Comparison of ENCODE assay signal across 17 cellular contexts in the genomic region with DNA sequence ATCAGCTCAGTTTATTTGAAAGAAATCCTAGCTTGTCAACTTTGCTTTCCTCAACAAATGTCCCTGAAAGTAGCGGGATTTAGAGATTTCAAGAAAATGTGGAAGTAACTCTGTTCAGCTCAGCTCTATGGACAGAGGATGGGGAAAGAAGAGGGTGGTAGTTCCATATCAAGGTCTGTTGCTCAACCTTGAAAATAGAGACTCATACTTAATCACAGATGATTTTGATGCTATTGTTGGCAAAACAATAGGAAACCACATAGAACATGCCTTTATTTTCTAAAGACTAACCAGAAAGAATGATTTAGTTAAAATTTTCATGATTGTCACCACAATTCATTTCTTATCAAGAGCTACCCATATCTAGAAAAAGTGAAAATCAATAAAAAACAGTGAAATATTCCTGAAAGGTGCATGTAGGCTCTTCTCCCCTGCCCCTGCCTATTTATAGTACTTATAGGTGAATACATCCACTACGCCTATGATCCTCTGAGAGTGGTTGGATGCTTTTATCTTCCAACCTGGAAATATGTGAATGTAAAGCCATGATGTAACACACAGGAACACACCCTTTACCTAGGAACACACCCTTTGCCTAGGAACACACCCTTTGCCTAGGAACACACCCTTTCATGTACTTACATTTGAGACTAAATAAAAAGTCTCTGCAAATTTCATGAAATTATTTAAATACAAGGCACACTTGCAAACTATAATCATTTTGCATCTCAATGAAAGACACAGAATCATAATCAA.
A peak's percentile ranks its signal among the peaks of the same experiment; 100 is the strongest.
DNase-seq lines count a peak whose midpoint lies in the region; ATAC-seq and TF ChIP-seq lines count a peak whose summit lies in the region.
"Had no signal": no experiment of that assay in that cellular context is flagged by ENCODE, and none has a peak within 500 bp of the region (broad histone marks: within the 10 kb centered on the region; RNA-seq: fewer than 3 reads in every experiment).

No MANE protein-coding gene starts in this region.

- no peak overlapping the region for H3K9ac ChIP-seq in BLaER1 treated with 17β-estradiol and CSF1 and Interleukin-3, amounts not matched to agents 10 nM and 100 nM

- no peaks in the 10 kb centered on the region for H4K20me1 ChIP-seq in BLaER1 treated with 17β-estradiol and CSF1 and Interleukin-3, amounts not matched to agents 10 nM and 100 nM

- TF ChIP-seq EP300 in Ishikawa (IDR thresholded peaks at IDR 0.05; ENCODE audit: borderline replicate concordance) = no peak

- no peaks in the 10 kb centered on the region for H3K27me3 ChIP-seq in BLaER1 treated with 17β-estradiol and CSF1 and Interleukin-3, amounts not matched to agents 10 nM and 100 nM

- no peak overlapping the region for H3K27ac ChIP-seq in BLaER1 treated with 17β-estradiol and CSF1 and Interleukin-3, amounts not matched to agents 10 nM and 100 nM
- H3K27ac ChIP-seq: coronary artery, SK-N-MC had no signal

- TF ChIP-seq RAD21 in Ishikawa (IDR thresholded peaks at IDR 0.05; ENCODE audit: low read depth) = no peak

- TF ChIP-seq CTCF in fibroblast of mammary gland (conservative IDR thresholded peaks at IDR 0.05; ENCODE audit: control insufficient read depth, insufficient read depth, low read depth, low read length) = no peak

- peaks cover 0 to 18% (median 9%) of the 10 kb centered on the region in 10 experiments; a peak in 10 of 20 replicates for H3K4me1 ChIP-seq in BLaER1 treated with 17β-estradiol and CSF1 and Interleukin-3, amounts not matched to agents 10 nM and 100 nM

- H3K36me3 ChIP-seq in BLaER1 treated with 17β-estradiol and CSF1 and Interleukin-3, amounts not matched to agents 10 nM and 100 nM = no peaks in the 10 kb centered on the region

- H3K4me3 ChIP-seq in BLaER1 treated with 17β-estradiol and CSF1 and Interleukin-3, amounts not matched to agents 10 nM and 100 nM = no peak overlapping the region
- no peak overlapping the region for H3K4me3 ChIP-seq in fibroblast of mammary gland (ENCODE audit: control insufficient read depth, low read depth, low read length)
- H3K4me3 ChIP-seq: coronary artery, SK-N-MC had no signal

- peak overlapping the region in 6 of 11 experiments; percentile 9 to 42 (median 24); a peak in 9 of 22 replicates for H3K4me2 ChIP-seq in BLaER1 treated with 17β-estradiol and CSF1 and Interleukin-3, amounts not matched to agents 10 nM and 100 nM

- no peak for ATAC-seq in HG03432 (IDR thresholded peaks at IDR 0.05; ENCODE audit: unreplicated experiment)
- ATAC-seq: CD8-positive, alpha-beta T cell; natural killer cell had no signal

- peak; percentile 65 for DNase-seq in NOMO-1 treated with DMSO at 0.1 percent for 48 hours (lab: John Stamatoyannopoulos, UW; ENCODE audit: unreplicated experiment)
- peak; percentile 42 for DNase-seq in fibroblast of mammary gland (ENCODE audit: low read depth)
- DNase-seq in activated CD4-positive, alpha-beta T cell treated with anti-CD3 and anti-CD28 coated beads, Interleukin-2, amount 50 U/mL, for 48 hours = no peak
- DNase-seq in DMS 273 (lab: John Stamatoyannopoulos, UW; ENCODE audit: unreplicated experiment) = no peak
- no peak for DNase-seq in activated effector memory CD4-positive, alpha-beta T cell treated with anti-CD3 and anti-CD28 coated beads, Interleukin-2, amount 50 U/mL, for 16 hours
- DNase-seq: activated CD4-positive, alpha-beta T cell treated with anti-CD3 and anti-CD28 coated beads for 4 hours; activated naive CD4-positive, alpha-beta T cell treated with anti-CD3 and anti-CD28 coated beads, Interleukin-2, amount 10 ng/mL, durations not matched to agents 7 days and 5 days; activated T-cell treated with anti-CD3 and anti-CD28 coated beads for 4 hours; CD8-positive, alpha-beta T cell; HCEC 1CT; natural killer cell; posterior cingulate gyrus had no signal

- no peaks in the 10 kb centered on the region for H3K9me3 ChIP-seq in BLaER1 treated with 17β-estradiol and CSF1 and Interleukin-3, amounts not matched to agents 10 nM and 100 nM (replicated peaks in 1 of 11)

TF ChIP-seq in Ishikawa, 13 proteins besides CTCF, POLR2A, EP300 and RAD21:
- TF ChIP-seq NFIC (IDR thresholded peaks at IDR 0.05) (no peak), TEAD4 (IDR thresholded peaks at IDR 0.05) (no peak), REST (IDR thresholded peaks at IDR 0.05; ENCODE audit: low read depth) (no peak), CEBPB (IDR thresholded peaks at IDR 0.05) (0 out of 2 replicates have a peak, but pooled peaks have one; percentile 25)
- TF ChIP-seq, protein P1, sequence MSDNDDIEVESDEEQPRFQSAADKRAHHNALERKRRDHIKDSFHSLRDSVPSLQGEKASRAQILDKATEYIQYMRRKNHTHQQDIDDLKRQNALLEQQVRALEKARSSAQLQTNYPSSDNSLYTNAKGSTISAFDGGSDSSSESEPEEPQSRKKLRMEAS (IDR thresholded peaks at IDR 0.05) = no peak

Comparison
In these comparisons a context has a peak if more than half of its experiments do, and no peak if none do; other contexts are left out.
1. DNase-seq: peak in NOMO-1 treated with DMSO at 0.1 percent for 48 hours (single experiment) and fibroblast of mammary gland (single experiment); none in activated CD4-positive, alpha-beta T cell treated with anti-CD3 and anti-CD28 coated beads, Interleukin-2, amount 50 U/mL, for 48 hours (0 of 2), DMS 273 (single experiment) and activated effector memory CD4-positive, alpha-beta T cell treated with anti-CD3 and anti-CD28 coated beads, Interleukin-2, amount 50 U/mL, for 16 hours (single experiment).